16 cellular contexts compared by ENCODE assay signal in genomic region chr4:8383451-8384160, GRCh38. TPM values are rescaled to one million over a fixed set of nuclear protein-coding genes. Genes with fewer than 3 reads are reported as not detected.
DNase-seq lines count a peak whose midpoint lies in the region; ATAC-seq and TF ChIP-seq lines count a peak whose summit lies in the region.
"Had no signal": no experiment of that assay in that cellular context is flagged by ENCODE, and none has a peak within 500 bp of the region (broad histone marks: within the 10 kb centered on the region; RNA-seq: fewer than 3 reads in every experiment).

No MANE protein-coding gene starts in this region.

- H3K27ac Mint-ChIP-seq in WTC11, result 0 out of 2 replicates have a peak overlapping the region, but pooled peaks have one; percentile 17
- H3K27ac Mint-ChIP-seq: activated naive CD4-positive, alpha-beta T cell treated with anti-CD3 and anti-CD28 coated beads for 36 hours had no signal

- intact Hi-C loops in left ventricle myocardium superior (cut with micrococcal nuclease) (no loop called here), posterior vena cava (cut with DNase I) (no loop called here)

- H3K36me3 Mint-ChIP-seq in WTC11, result no peaks in the 10 kb centered on the region

- POLR2A ChIA-PET in WTC11 (lab: Charles Lee), result no interaction called here

- ATAC-seq in WTC11 (no peak), left ventricle myocardium superior (no peak), GM19351 (IDR thresholded peaks at IDR 0.05; ENCODE audit: unreplicated experiment) (no peak), HG02938 (IDR thresholded peaks at IDR 0.05; ENCODE audit: unreplicated experiment) (no peak)

- TF ChIP-seq CTCF in WTC11 (IDR thresholded peaks at IDR 0.05), result no peak

- peak; percentile 39 for DNase-seq in AG20443 (ENCODE audit: low spot score)
- no peak for DNase-seq in WTC11 (ENCODE audit: low spot score)
- DNase-seq in left ventricle myocardium superior, result peak; percentile 42
- peak; percentile 75 for DNase-seq in posterior vena cava (ENCODE audit: low spot score)
- no peak for DNase-seq in NCI-H526 (lab: John Stamatoyannopoulos, UW)
- no peak for DNase-seq in occipital lobe (lab: John Stamatoyannopoulos, UW)
- DNase-seq: activated CD8-positive, alpha-beta memory T cell treated with anti-CD3 and anti-CD28 coated beads for 24 hours; activated naive CD4-positive, alpha-beta T cell treated with anti-CD3 and anti-CD28 coated beads for 36 hours; colonic mucosa; esophagus squamous epithelium; NCI-H1105 treated with DMSO at 0.1 percent for 48 hours; NCI-H446; stimulated activated CD4-positive, alpha-beta T cell treated with anti-CD3 and anti-CD28 coated beads, Interleukin-12 subunit alpha, Interleukin-12 subunit beta, amount 100 ng/mL, for 4 hours; tibial artery had no signal

- H3K9me3 Mint-ChIP-seq in WTC11, result no peaks in the 10 kb centered on the region
- H3K9me3 Mint-ChIP-seq: activated naive CD4-positive, alpha-beta T cell treated with anti-CD3 and anti-CD28 coated beads for 36 hours had no signal

- H3K27me3 Mint-ChIP-seq in WTC11 (ENCODE audit: low read depth), result no peaks in the 10 kb centered on the region

- CTCF ChIA-PET in WTC11 (lab: Charles Lee), result no interaction called here

- H3K4me1 Mint-ChIP-seq in WTC11, result no peaks in the 10 kb centered on the region; the same call in 1 of the 2 replicates

- no peak overlapping the region for H3K4me3 Mint-ChIP-seq in WTC11
- H3K4me3 Mint-ChIP-seq: activated naive CD4-positive, alpha-beta T cell treated with anti-CD3 and anti-CD28 coated beads for 36 hours had no signal

TF ChIP-seq in WTC11, 78 proteins besides CTCF, POLR2A, EP300 and RAD21:
- TF ChIP-seq HMGA2 (CRISPR knock-in tag; IDR thresholded peaks at IDR 0.05) (no peak), ZBTB21 (CRISPR knock-in tag; IDR thresholded peaks at IDR 0.05; ENCODE audit: borderline replicate concordance) (no peak), ATF1 (CRISPR knock-in tag; IDR thresholded peaks at IDR 0.05) (no peak), GABPB1 (CRISPR knock-in tag; IDR thresholded peaks at IDR 0.05) (no peak), SOX15 (CRISPR knock-in tag; IDR thresholded peaks at IDR 0.05) (no peak), MAX (CRISPR knock-in tag; IDR thresholded peaks at IDR 0.05) (no peak), ZNF121 (CRISPR knock-in tag; IDR thresholded peaks at IDR 0.05) (no peak), PREB (CRISPR knock-in tag; IDR thresholded peaks at IDR 0.05; ENCODE audit: borderline replicate concordance) (no peak), SMAD3 (CRISPR knock-in tag; IDR thresholded peaks at IDR 0.05; ENCODE audit: borderline replicate concordance) (no peak), TP53 (CRISPR knock-in tag; IDR thresholded peaks at IDR 0.05) (no peak), ZBTB43 (CRISPR knock-in tag; IDR thresholded peaks at IDR 0.05) (no peak), ZNF317 (CRISPR knock-in tag; IDR thresholded peaks at IDR 0.05; ENCODE audit: borderline replicate concordance, low read depth) (no peak), ZNF232 (CRISPR knock-in tag; IDR thresholded peaks at IDR 0.05) (no peak), EMX1 (CRISPR knock-in tag; IDR thresholded peaks at IDR 0.05) (no peak), FOXP4 (CRISPR knock-in tag; IDR thresholded peaks at IDR 0.05) (no peak), IRF1 (CRISPR knock-in tag; IDR thresholded peaks at IDR 0.05) (no peak), CREM (CRISPR knock-in tag; IDR thresholded peaks at IDR 0.05) (no peak), NFYB (CRISPR knock-in tag; conservative IDR thresholded peaks at IDR 0.05; ENCODE audit: low read depth) (no peak)

RNA-seq across cellular contexts. Expression of gene ACOX3, which starts 56.9 kb away (rescaled TPM):
- 10.6 to 10.7 TPM (median 10.6 TPM) in 3 replicates for total RNA-seq in WTC11 (2021)
- 25.8 TPM for total RNA-seq in left ventricle myocardium superior
- total RNA-seq in posterior vena cava, result 10 to 100 TPM; 29.7 to 36.8 TPM
- 34.9 TPM for total RNA-seq in occipital lobe

RNA-seq across cellular contexts. Expression of gene TRMT44, which starts 57.0 kb away (rescaled TPM):
- total RNA-seq in WTC11 (2021) (25.6 to 29.6 TPM (median 28.4 TPM) in 3 replicates), left ventricle myocardium superior (8.4 TPM), posterior vena cava (10 to 100 TPM; 14.2 to 15.5 TPM), occipital lobe (18.9 TPM)

Comparison
In these comparisons a context has a peak if more than half of its experiments do, and no peak if none do; other contexts are left out.
1. DNase-seq: peak in AG20443 (single experiment), left ventricle myocardium superior (single experiment) and posterior vena cava (single experiment); none in WTC11 (single experiment), NCI-H526 (0 of 2) and occipital lobe (single experiment).